ENCODE assay signal across 8 cellular contexts in genomic region chr21:36400719-36401118, GRCh38.
"Had no signal": no experiment of that assay in that cellular context is flagged by ENCODE, and none has a peak within 500 bp of the region (broad histone marks: within the 10 kb centered on the region; RNA-seq: fewer than 3 reads in every experiment).

No MANE protein-coding gene starts in this region.

- H3K9me3 Mint-ChIP-seq: GM23338, HFFc6, IgD-negative memory B cell had no signal

- H3K27ac Mint-ChIP-seq: GM23338, HFFc6, IgD-negative memory B cell had no signal

- H3K9me3 ChIP-seq: HAP-1 had no signal

- H3K4me1 Mint-ChIP-seq: GM23338, IgD-negative memory B cell had no signal

- H3K4me3 Mint-ChIP-seq: GM23338, HFFc6, IgD-negative memory B cell had no signal

- H3K27ac ChIP-seq: HL-60 had no signal

- H3K4me3 ChIP-seq: GM23338, HAP-1 had no signal

- H2AFZ ChIP-seq: GM23338 had no signal

- H3K27me3 Mint-ChIP-seq: IgD-negative memory B cell had no signal

- ATAC-seq: GM23338, HCT116, HepG2 had no signal

- FAIRE-seq: HepG2 had no signal

- DNase-seq: H7, HFFc6 had no signal

- H3K4me2 ChIP-seq: GM23338 had no signal
